ENCODE assay signal across 1 cellular context in genomic region chr2:47720036-47720435, GRCh38.
TF ChIP-seq lines count a peak whose summit lies in the region.

No MANE protein-coding gene starts in this region.

TF ChIP-seq in GM12878, 131 proteins besides CTCF, POLR2A, EP300 and RAD21 (continued from another document):
- no peak for TF ChIP-seq CUX1 (IDR thresholded peaks at IDR 0.05; ENCODE audit: insufficient replicate concordance, low read depth, low read length)
- 0 out of 2 replicates have a peak, but pooled peaks have one; percentile 31 for TF ChIP-seq NR2F1 (conservative IDR thresholded peaks at IDR 0.05)
- no peak for TF ChIP-seq CREM (IDR thresholded peaks at IDR 0.05; ENCODE audit: low read depth)
- TF ChIP-seq KAT2A (conservative IDR thresholded peaks at IDR 0.05; ENCODE audit: control insufficient read depth, low read depth, low read length), result no peak
- TF ChIP-seq TCF12 (IDR thresholded peaks at IDR 0.05; ENCODE audit: low read depth, low read length), result 0 out of 2 replicates have a peak, but pooled peaks have one; percentile 10
- TF ChIP-seq TCF3 (IDR thresholded peaks at IDR 0.05; ENCODE audit: borderline replicate concordance, insufficient read depth, low read depth, low read length), result 0 out of 2 replicates have a peak, but pooled peaks have one; percentile 5
- TF ChIP-seq RUNX3 (IDR thresholded peaks at IDR 0.05; ENCODE audit: low read length), result 0 out of 2 replicates have a peak, but pooled peaks have one; percentile 10
- no peak for TF ChIP-seq ZNF24 (IDR thresholded peaks at IDR 0.05)
